14 cellular contexts compared by ENCODE assay signal in the genomic region with DNA sequence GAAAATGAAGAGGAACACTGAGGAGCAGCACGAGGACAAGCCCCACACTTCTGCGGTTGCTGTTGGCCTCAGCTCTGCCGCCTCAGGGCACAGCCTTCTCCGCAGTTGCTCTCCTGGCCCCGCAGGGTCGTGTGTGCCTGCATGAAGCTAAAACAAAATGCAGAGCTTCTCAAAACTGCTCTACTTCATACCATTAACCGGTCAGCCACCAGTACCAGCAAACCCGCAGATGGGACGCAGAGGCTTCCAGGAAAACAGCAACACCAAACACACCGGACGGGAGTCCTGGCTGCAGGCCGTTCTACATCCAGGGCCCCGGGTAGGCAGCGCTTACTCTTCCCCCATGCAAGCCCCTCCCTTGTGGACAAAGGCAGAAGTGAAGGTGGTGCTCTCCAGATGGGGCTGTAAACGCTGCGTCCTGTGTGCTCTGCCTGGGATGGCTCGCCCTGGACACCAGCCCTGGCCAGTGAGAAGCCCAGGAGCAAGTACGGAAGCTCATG. TPM values are rescaled to one million over a fixed set of nuclear protein-coding genes. Genes with fewer than 3 reads are reported as not detected.
DNase-seq lines count a peak whose midpoint lies in the region; ATAC-seq and TF ChIP-seq lines count a peak whose summit lies in the region.
"Had no signal": no experiment of that assay in that cellular context is flagged by ENCODE, and none has a peak within 500 bp of the region (broad histone marks: within the 10 kb centered on the region; RNA-seq: fewer than 3 reads in every experiment).

No MANE protein-coding gene starts in this region.

- H3K9me3 Mint-ChIP-seq in stimulated activated naive B cell treated with anti-CD40 and anti-IgM and Interleukin-4, amounts not matched to agents 10 μg/mL and 1 μg/mL and 100 μg/mL, for 72 hours = peaks cover 6 to 7% of the 10 kb centered on the region in 2 donors
- H3K9me3 Mint-ChIP-seq: CD4-positive, alpha-beta T cell had no signal

- DNase-seq in Right ventricle myocardium inferior (ENCODE audit: missing footprints) (peak; percentile 17), cardiac septum (ENCODE audit: low spot score) (no peak), NCI-H69 (lab: John Stamatoyannopoulos, UW) (peak; percentile 10), foreskin fibroblast (peak; percentile 22 to 68), DMS153 (lab: John Stamatoyannopoulos, UW) (no peak), DMS79 (lab: John Stamatoyannopoulos, UW) (no peak), dermis blood vessel endothelial cell (no peak)
- DNase-seq in stimulated activated naive B cell treated with anti-CD40 and anti-IgM and Interleukin-4, amounts not matched to agents 10 μg/mL and 1 μg/mL and 100 μg/mL, for 72 hours = no peak
- DNase-seq: activated CD4-positive, alpha-beta T cell treated with anti-CD3 and anti-CD28 coated beads for 48 hours; CD4-positive, alpha-beta T cell; effector memory CD4-positive, alpha-beta T cell; hippocampal formation; NCI-H2029 treated with DMSO at 0.1 percent for 48 hours had no signal

- peaks cover 19 to 34% of the 10 kb centered on the region in 2 donors for H3K4me1 Mint-ChIP-seq in stimulated activated naive B cell treated with anti-CD40 and anti-IgM and Interleukin-4, amounts not matched to agents 10 μg/mL and 1 μg/mL and 100 μg/mL, for 72 hours

- H3K27me3 Mint-ChIP-seq in stimulated activated naive B cell treated with anti-CD40 and anti-IgM and Interleukin-4, amounts not matched to agents 10 μg/mL and 1 μg/mL and 100 μg/mL, for 72 hours = peaks cover 0 to 9% of the 10 kb centered on the region in 2 donors
- H3K27me3 Mint-ChIP-seq: CD4-positive, alpha-beta T cell had no signal

- no peak for ATAC-seq in Right ventricle myocardium inferior
- ATAC-seq in stimulated activated naive B cell treated with anti-CD40 and anti-IgM and Interleukin-4, amounts not matched to agents 10 μg/mL and 1 μg/mL and 100 μg/mL, for 72 hours (replicated peaks) = peak in 1 of 2 donors; percentile 25

- peak overlapping the region; percentile 44 to 66 for H3K4me3 Mint-ChIP-seq in stimulated activated naive B cell treated with anti-CD40 and anti-IgM and Interleukin-4, amounts not matched to agents 10 μg/mL and 1 μg/mL and 100 μg/mL, for 72 hours
- H3K4me3 Mint-ChIP-seq: CD4-positive, alpha-beta T cell had no signal

- intact Hi-C loops in Right ventricle myocardium inferior (cut with DNase I) (loop anchor here (2.0 to 5.0 kb wide), 4 partner anchors 109 to 248 kb away; partner anchors contain the start of genes B3GALT6 and SDF4), cardiac septum (cut with DNase I) (loop anchor here (1.0 to 5.0 kb wide), 3 partner anchors 128 to 249 kb away; no protein-coding TSS in a partner anchor)

- H3K36me3 Mint-ChIP-seq in stimulated activated naive B cell treated with anti-CD40 and anti-IgM and Interleukin-4, amounts not matched to agents 10 μg/mL and 1 μg/mL and 100 μg/mL, for 72 hours = peaks cover 4 to 5% of the 10 kb centered on the region in 2 donors

- TF ChIP-seq CTCF in foreskin fibroblast (IDR thresholded peaks at IDR 0.05; ENCODE audit: low read depth, low read length) = no peak

- no peak overlapping the region for H3K4me3 ChIP-seq in foreskin fibroblast (ENCODE audit: low read depth in 1 of 2, low read length in 2 of 2)
- H3K4me3 ChIP-seq: GM12878 had no signal

- H3K27ac Mint-ChIP-seq in stimulated activated naive B cell treated with anti-CD40 and anti-IgM and Interleukin-4, amounts not matched to agents 10 μg/mL and 1 μg/mL and 100 μg/mL, for 72 hours = peak overlapping the region; percentile 86
- H3K27ac Mint-ChIP-seq: CD4-positive, alpha-beta T cell had no signal

RNA-seq across cellular contexts. Expression of gene C1orf159, which starts 7.1 kb away (rescaled TPM):
- total RNA-seq in Right ventricle myocardium inferior (2.9 TPM), cardiac septum (5.4 TPM), dermis blood vessel endothelial cell (11.4 and 11.7 TPM in 2 replicates)

RNA-seq across cellular contexts. Expression of gene RNF223, which starts 48.9 kb away (rescaled TPM):
- not detected for total RNA-seq in Right ventricle myocardium inferior
- not detected for total RNA-seq in cardiac septum
- not detected in 2 replicates for total RNA-seq in dermis blood vessel endothelial cell
- total RNA-seq: CD4-positive, alpha-beta T cell had no signal

RNA-seq across cellular contexts. Expression of gene TTLL10, which starts 50.6 kb away (rescaled TPM):
- 0.24 TPM for total RNA-seq in Right ventricle myocardium inferior
- total RNA-seq in cardiac septum = 0.22 TPM
- not detected in 2 replicates for total RNA-seq in dermis blood vessel endothelial cell
- total RNA-seq: GM12878 had no signal

Comparison
In these comparisons a context has a peak if more than half of its experiments do, and no peak if none do; other contexts are left out.
1. DNase-seq: peak in Right ventricle myocardium inferior (single experiment), NCI-H69 (single experiment) and foreskin fibroblast (2 of 2); none in cardiac septum (single experiment), stimulated activated naive B cell treated with anti-CD40 and anti-IgM and Interleukin-4, amounts not matched to agents 10 μg/mL and 1 μg/mL and 100 μg/mL, for 72 hours (single experiment), DMS153 (single experiment), DMS79 (single experiment) and dermis blood vessel endothelial cell (single experiment).